26 cellular contexts compared by ENCODE assay signal in genomic region chr17:15915996-15916395, GRCh38. TPM values are rescaled to one million over a fixed set of nuclear protein-coding genes. Genes with fewer than 3 reads are reported as not detected.
A peak's percentile ranks its signal among the peaks of the same experiment; 100 is the strongest.
DNase-seq lines count a peak whose midpoint lies in the region; FAIRE-seq and TF ChIP-seq lines count a peak whose summit lies in the region.
"Had no signal": no experiment of that assay in that cellular context is flagged by ENCODE, and none has a peak within 500 bp of the region (broad histone marks: within the 10 kb centered on the region; RNA-seq: fewer than 3 reads in every experiment).

No MANE protein-coding gene starts in this region.

- 98% methylated on average over 6 of the region's 6 CpGs for WGBS in mesenchymal stem cell

- H2BK12ac ChIP-seq in mesenchymal stem cell (ENCODE audit: low read length in 2 of 2) = peak overlapping the region; percentile 27 to 89

- H3K23ac ChIP-seq in mesenchymal stem cell (ENCODE audit: low read length in 2 of 2) = no peak overlapping the region

- no peak overlapping the region for H2AFZ ChIP-seq in mesenchymal stem cell (ENCODE audit: low read depth, low read length)

- H3K4me3 ChIP-seq in mesenchymal stem cell (ENCODE audit: insufficient read depth in 1 of 2, low read depth in 1 of 2, low read length in 2 of 2) = no peak overlapping the region
- no peak overlapping the region for H3K4me3 ChIP-seq in uterus
- H3K4me3 ChIP-seq: A549; BLaER1 treated with 17β-estradiol and CSF1 and Interleukin-3, amounts not matched to agents 10 nM and 100 nM; MG63 had no signal

- TF ChIP-seq CTCF in uterus (IDR thresholded peaks at IDR 0.05) = no peak

- no peak overlapping the region for H2BK120ac ChIP-seq in mesenchymal stem cell (ENCODE audit: low read depth, low read length)

- H3K27me3 ChIP-seq in mesenchymal stem cell (ENCODE audit: control insufficient read depth in 1 of 2, insufficient read depth in 1 of 2, low read length in 2 of 2) (peaks cover 0 to 9% of the 10 kb centered on the region in 2 experiments), uterus (no peaks in the 10 kb centered on the region)
- H3K27me3 ChIP-seq: MG63 had no signal

- H3K9me3 ChIP-seq in mesenchymal stem cell (ENCODE audit: control insufficient read depth, low read length) (no peaks in the 10 kb centered on the region), uterus (no peaks in the 10 kb centered on the region)
- H3K9me3 ChIP-seq: A549, MG63 had no signal

- no peak overlapping the region for H3K4me2 ChIP-seq in mesenchymal stem cell (ENCODE audit: low read length, poor library complexity, severe bottlenecking)
- H3K4me2 ChIP-seq: A549; BLaER1 treated with 17β-estradiol and CSF1 and Interleukin-3, amounts not matched to agents 10 nM and 100 nM had no signal

- H3K9ac ChIP-seq in mesenchymal stem cell (ENCODE audit: low read length) = no peak overlapping the region
- H3K9ac ChIP-seq: BLaER1 treated with 17β-estradiol and CSF1 and Interleukin-3, amounts not matched to agents 10 nM and 100 nM had no signal

- H2AK5ac ChIP-seq in mesenchymal stem cell (ENCODE audit: low read length, severe bottlenecking) = no peak overlapping the region

- intact Hi-C loops in uterus (cut with DNase I; ENCODE audit: low total_unique reads) = no loop called here

- no peak overlapping the region for H2BK5ac ChIP-seq in mesenchymal stem cell (ENCODE audit: low read depth, low read length, poor library complexity, severe bottlenecking)

- FAIRE-seq in HTR-8/SVneo (lab: Jason Lieb, UNC) = peak; percentile 4
- FAIRE-seq: A549, D721Med, GM18507, RCC 7860 had no signal

- peak overlapping the region; percentile 80 for H2BK15ac ChIP-seq in mesenchymal stem cell (ENCODE audit: low read depth, poor library complexity, severe bottlenecking)

- no peaks in the 10 kb centered on the region for H3K36me3 ChIP-seq in mesenchymal stem cell (ENCODE audit: control insufficient read depth in 1 of 2, insufficient read depth in 2 of 2, low read depth in 1 of 2, low read length in 2 of 2)
- no peaks in the 10 kb centered on the region for H3K36me3 ChIP-seq in uterus
- H3K36me3 ChIP-seq: BLaER1 treated with 17β-estradiol and CSF1 and Interleukin-3, amounts not matched to agents 10 nM and 100 nM; MG63 had no signal

- H3K4me1 ChIP-seq in mesenchymal stem cell (ENCODE audit: control insufficient read depth, insufficient read depth, low read depth, low read length) (peaks cover 6% of the 10 kb centered on the region), uterus (no peaks in the 10 kb centered on the region)

- DNase-seq in HTR-8/SVneo (ENCODE audit: insufficient read length, low spot score) = no peak
- DNase-seq in SK-N-DZ (ENCODE audit: low spot score) = peak; percentile 30
- DNase-seq in mesenchymal stem cell = no peak
- DNase-seq in retina = peak; percentile 43
- DNase-seq in NCI-H1694 treated with DMSO at 0.1 percent for 48 hours (lab: John Stamatoyannopoulos, UW) = no peak
- no peak for DNase-seq in hippocampal formation (lab: John Stamatoyannopoulos, UW)
- no peak for DNase-seq in uterus
- DNase-seq: AML-193; CD4-positive, alpha-beta T cell; DMS53; H7; KG1; MG63; NCI-H1417; NCI-H1694; NCI-H2081; NCI-H2171; NCI-H226; NCI-H510A; NCI-H69 had no signal

- peak overlapping the region; percentile 69 for H4K91ac ChIP-seq in mesenchymal stem cell (ENCODE audit: low read length)

- H3K27ac ChIP-seq in mesenchymal stem cell (ENCODE audit: low read length, poor library complexity, severe bottlenecking) = no peak overlapping the region
- H3K27ac ChIP-seq in uterus = no peak overlapping the region
- H3K27ac ChIP-seq: BLaER1 treated with 17β-estradiol and CSF1 and Interleukin-3, amounts not matched to agents 10 nM and 100 nM had no signal

- H3K18ac ChIP-seq in mesenchymal stem cell (ENCODE audit: low read depth in 1 of 2, low read length in 2 of 2) = peak overlapping the region; percentile 19 to 48

- no peak for TF ChIP-seq POLR2A in uterus (IDR thresholded peaks at IDR 0.05)

- peak overlapping the region in 1 of 2 experiments; percentile 80 for H3K14ac ChIP-seq in mesenchymal stem cell (ENCODE audit: low read length in 2 of 2)

- no peaks in the 10 kb centered on the region for H3K79me1 ChIP-seq in mesenchymal stem cell (replicated peaks; ENCODE audit: low read length, poor library complexity, severe bottlenecking)

- peak overlapping the region; percentile 87 for H4K8ac ChIP-seq in mesenchymal stem cell (ENCODE audit: low read length)

- H3K4ac ChIP-seq in mesenchymal stem cell (ENCODE audit: low read depth in 1 of 2, low read length in 2 of 2) = peak overlapping the region in 1 of 2 experiments; percentile 9

RNA-seq across cellular contexts. Expression of gene ADORA2B, which starts 28.9 kb away (rescaled TPM):
- 3.2 and 3.7 TPM in 2 replicates for polyA plus RNA-seq in SK-N-DZ (2014; cell fraction: cytosol; rRNA removed)
- 1.5 and 3.7 TPM in 2 replicates for polyA plus RNA-seq in SK-N-DZ (2014; cell fraction: nucleus; rRNA removed)
- 23.8 TPM for polyA plus RNA-seq in mesenchymal stem cell (2013, experiment 1 of 2)
- polyA plus RNA-seq in mesenchymal stem cell (2013, experiment 2 of 2) = 25.7 TPM
- total RNA-seq in uterus = 1 to 10 TPM in 2 of 4 donors, not detected in 2; 2.1 to 2.7 TPM
- total RNA-seq: CD4-positive, alpha-beta T cell; OCI-LY7 had no signal

Comparison
In these comparisons a context has a peak if more than half of its experiments do, and no peak if none do; other contexts are left out.
1. DNase-seq: peak in SK-N-DZ (single experiment) and retina (single experiment); none in HTR-8/SVneo (single experiment), mesenchymal stem cell (single experiment), NCI-H1694 treated with DMSO at 0.1 percent for 48 hours (single experiment), hippocampal formation (0 of 2) and uterus (0 of 2).